In genomic region chr11:72741849-72742521, GRCh38 we compare ENCODE assay signal across 10 cellular contexts. TPM values are rescaled to one million over a fixed set of nuclear protein-coding genes. Genes with fewer than 3 reads are reported as not detected.
DNase-seq lines count a peak whose midpoint lies in the region; ATAC-seq and TF ChIP-seq lines count a peak whose summit lies in the region.
"Had no signal": no experiment of that assay in that cellular context is flagged by ENCODE, and none has a peak within 500 bp of the region (broad histone marks: within the 10 kb centered on the region; RNA-seq: fewer than 3 reads in every experiment).

No MANE protein-coding gene starts in this region.

- BruUV-seq in A673 (replicated peaks; lab: Mats Ljungman, UMichigan): no TSS peak

- DNase-seq in GF-D8 (lab: John Stamatoyannopoulos, UW): peak; percentile 57
- peak; percentile 21 for DNase-seq in NCI-H2196 treated with DMSO at 0.1 percent for 48 hours (lab: John Stamatoyannopoulos, UW; ENCODE audit: unreplicated experiment)
- peak; percentile 56 for DNase-seq in epithelial cell of esophagus (ENCODE audit: low read depth)
- DNase-seq in neural progenitor cell (ENCODE audit: low spot score): no peak
- no peak for DNase-seq in iPS-NIHi7 (ENCODE audit: extremely low spot score)
- DNase-seq in A673 (ENCODE audit: low spot score): no peak
- no peak for DNase-seq in NCI-H1105 treated with DMSO at 0.1 percent for 48 hours (lab: John Stamatoyannopoulos, UW)
- DNase-seq: T1000 had no signal

- H3K4me1 ChIP-seq in neural progenitor cell: peaks cover 10% of the 10 kb centered on the region
- H3K4me1 ChIP-seq in A673 (ENCODE audit: insufficient read depth, low read length, poor library complexity, severe bottlenecking): peaks cover 2% of the 10 kb centered on the region

- H3K4me3 Mint-ChIP-seq in neural progenitor cell: no peak overlapping the region
- H3K4me3 Mint-ChIP-seq: mesothelial cell of epicardium had no signal

- H3K9ac ChIP-seq in neural progenitor cell: peak overlapping the region; percentile 11

- no peaks in the 10 kb centered on the region for H3K36me3 Mint-ChIP-seq in neural progenitor cell
- H3K36me3 Mint-ChIP-seq: mesothelial cell of epicardium had no signal

- TF ChIP-seq CTCF in epithelial cell of esophagus (IDR thresholded peaks at IDR 0.05; ENCODE audit: insufficient read depth, low read depth, low read length, missing control alignments) (no peak), neural progenitor cell (IDR thresholded peaks at IDR 0.05) (no peak), A673 (conservative IDR thresholded peaks at IDR 0.05; ENCODE audit: low read depth, low read length) (no peak)

- peaks cover 3% of the 10 kb centered on the region for H4K20me1 ChIP-seq in neural progenitor cell (ENCODE audit: low read depth)

- no peak overlapping the region for H2AFZ ChIP-seq in neural progenitor cell (replicated peaks)

- H3K36me3 ChIP-seq in neural progenitor cell: no peaks in the 10 kb centered on the region
- no peaks in the 10 kb centered on the region for H3K36me3 ChIP-seq in A673 (ENCODE audit: insufficient read depth, low read length, poor library complexity, severe bottlenecking)

- intact Hi-C loops in A673 (cut with micrococcal nuclease; ENCODE audit: unreplicated experiment): no loop called here

- ATAC-seq in GM18502 (IDR thresholded peaks at IDR 0.05; ENCODE audit: poor library complexity, unreplicated experiment): no peak

- POLR2A ChIA-PET in A673 (lab: Charles Lee; ENCODE audit: low non-redundant PET): no interaction called here

- H3K27ac Mint-ChIP-seq in neural progenitor cell: no peak overlapping the region

- H3K27me3 Mint-ChIP-seq in neural progenitor cell (ENCODE audit: insufficient read depth, low read depth): no peaks in the 10 kb centered on the region

- no peak overlapping the region for H3K4me2 ChIP-seq in neural progenitor cell

- H3K79me2 ChIP-seq in neural progenitor cell (ENCODE audit: low read depth): peaks cover 6% of the 10 kb centered on the region

- no peak overlapping the region for H3K4me3 ChIP-seq in epithelial cell of esophagus (ENCODE audit: low read length)
- no peak overlapping the region for H3K4me3 ChIP-seq in neural progenitor cell
- H3K4me3 ChIP-seq in A673 (ENCODE audit: low read depth, low read length, poor library complexity, severe bottlenecking): no peak overlapping the region

- H3F3A ChIP-seq in neural progenitor cell (ENCODE audit: low read depth): no peaks in the 10 kb centered on the region

- no peaks in the 10 kb centered on the region for H3K27me3 ChIP-seq in neural progenitor cell
- H3K27me3 ChIP-seq in A673 (replicated peaks; ENCODE audit: insufficient read depth, low read depth, low read length, poor library complexity): no peaks in the 10 kb centered on the region

- CTCF ChIA-PET in A673 (lab: Charles Lee): no interaction called here

- H3K4me1 Mint-ChIP-seq in neural progenitor cell: peaks cover 29% of the 10 kb centered on the region

- no peaks in the 10 kb centered on the region for H3K9me3 ChIP-seq in neural progenitor cell (ENCODE audit: low read depth)
- no peaks in the 10 kb centered on the region for H3K9me3 ChIP-seq in A673 (ENCODE audit: low read depth, low read length, poor library complexity, severe bottlenecking)

- H3K27ac ChIP-seq in neural progenitor cell (no peak overlapping the region), A673 (ENCODE audit: low read depth, low read length, poor library complexity, severe bottlenecking) (no peak overlapping the region)

- H3K9me3 Mint-ChIP-seq in neural progenitor cell: no peaks in the 10 kb centered on the region
- H3K9me3 Mint-ChIP-seq: mesothelial cell of epicardium had no signal

RNA-seq across cellular contexts. Expression of gene ARAP1, which starts 10.2 kb away (rescaled TPM):
- 17.6 and 46.1 TPM in 2 replicates for total RNA-seq in neural progenitor cell (ENCODE audit: low replicate concordance)
- 66.1 and 68.4 TPM in 2 replicates for total RNA-seq in A673 (2021)

RNA-seq across cellular contexts. Expression of gene STARD10, which starts 51.9 kb away (rescaled TPM):
- total RNA-seq in neural progenitor cell (ENCODE audit: low replicate concordance) (13.0 and 17.7 TPM in 2 replicates), A673 (2021) (16.9 and 18.3 TPM in 2 replicates)

Comparison
In these comparisons a context has a peak if more than half of its experiments do, and no peak if none do; other contexts are left out.
1. DNase-seq: peak in GF-D8 (single experiment), NCI-H2196 treated with DMSO at 0.1 percent for 48 hours (single experiment) and epithelial cell of esophagus (single experiment); none in neural progenitor cell (single experiment), iPS-NIHi7 (single experiment), A673 (single experiment) and NCI-H1105 treated with DMSO at 0.1 percent for 48 hours (single experiment).